9 cellular contexts compared by ENCODE assay signal in the genomic region with DNA sequence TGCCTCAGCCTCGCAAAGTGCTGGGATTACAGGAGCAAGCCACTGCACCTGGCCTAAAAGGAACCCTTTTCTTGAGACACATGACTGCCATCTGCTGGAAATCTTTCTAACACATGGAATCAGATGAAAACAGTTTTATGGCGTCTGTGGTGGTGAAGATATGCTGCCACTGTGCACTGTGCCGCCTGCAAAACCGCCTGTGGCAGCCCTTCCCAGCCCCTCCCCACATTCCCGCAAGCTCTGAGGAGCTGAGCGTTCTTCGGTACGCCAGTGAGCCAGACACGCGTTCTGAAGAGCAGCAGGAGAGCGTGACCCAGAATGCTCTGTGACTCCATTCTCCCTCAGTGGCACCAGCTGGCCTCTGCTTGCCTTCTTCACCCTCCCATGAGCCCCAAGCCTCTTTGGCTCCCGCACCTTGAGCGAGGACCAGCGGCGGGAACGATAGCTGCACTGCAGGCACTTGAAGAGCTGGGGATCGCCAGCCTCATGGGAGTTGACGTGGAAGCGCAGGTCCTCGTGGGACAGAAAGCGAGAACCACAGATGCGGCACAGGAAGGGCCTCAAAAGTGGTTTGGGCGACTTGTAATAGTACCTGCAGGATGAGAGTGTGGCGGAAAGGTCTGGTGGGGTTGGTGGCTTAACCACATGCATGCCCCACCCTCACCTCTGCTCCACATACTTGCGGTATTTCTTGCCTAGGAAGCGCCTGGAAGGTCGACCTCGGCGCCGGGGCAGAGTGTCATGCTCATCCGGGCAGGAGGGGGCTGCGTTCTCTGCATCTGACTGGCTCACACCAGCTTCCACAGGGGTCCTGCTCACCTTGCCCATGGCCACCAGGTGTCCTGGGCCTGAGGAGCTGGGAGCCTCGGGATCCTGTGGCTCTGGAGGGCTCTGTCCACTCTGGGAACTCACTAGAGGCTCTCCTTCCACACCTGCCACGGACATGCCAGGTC.
DNase-seq lines count a peak whose midpoint lies in the region; ATAC-seq and TF ChIP-seq lines count a peak whose summit lies in the region.
"Had no signal": no experiment of that assay in that cellular context is flagged by ENCODE, and none has a peak within 500 bp of the region (broad histone marks: within the 10 kb centered on the region; RNA-seq: fewer than 3 reads in every experiment).

No MANE protein-coding gene starts in this region.

- TF ChIP-seq CTCF in astrocyte of the cerebellum (IDR thresholded peaks at IDR 0.05; ENCODE audit: low read depth, low read length, missing control alignments) = peak; percentile 31

- ATAC-seq in GM18517 (IDR thresholded peaks at IDR 0.05; ENCODE audit: unreplicated experiment) = no peak

- H3K4me3 ChIP-seq in astrocyte of the cerebellum (ENCODE audit: low read depth, low read length) = no peak overlapping the region
- H3K4me3 ChIP-seq: skin epidermis had no signal

- in situ Hi-C loops in astrocyte of the cerebellum (cut with HindIII; ENCODE audit: low sequenced_read_pairs) = no loop called here

- DNase-seq in SKM-1 treated with dmso at 0.1 percent for 144 hours (lab: John Stamatoyannopoulos, UW; ENCODE audit: unreplicated experiment) (peak; percentile 14), SKM-1 (lab: John Stamatoyannopoulos, UW; ENCODE audit: unreplicated experiment) (no peak), NCI-H1105 treated with DMSO at 0.1 percent for 48 hours (lab: John Stamatoyannopoulos, UW) (peak; percentile 56), astrocyte of the cerebellum (ENCODE audit: low read depth) (peak; percentile 27), medulla oblongata (ENCODE audit: extremely low spot score) (peak; percentile 25), GF-D8 (lab: John Stamatoyannopoulos, UW) (no peak)
- no peak for DNase-seq in activated naive CD4-positive, alpha-beta T cell treated with Interleukin-2 at 50 U/mL for 16 hours

Comparison
In these comparisons a context has a peak if more than half of its experiments do, and no peak if none do; other contexts are left out.
1. DNase-seq: peak in SKM-1 treated with dmso at 0.1 percent for 144 hours (single experiment), NCI-H1105 treated with DMSO at 0.1 percent for 48 hours (single experiment), astrocyte of the cerebellum (single experiment) and medulla oblongata (single experiment); none in SKM-1 (single experiment), GF-D8 (single experiment) and activated naive CD4-positive, alpha-beta T cell treated with Interleukin-2 at 50 U/mL for 16 hours (single experiment).